Comparison of ENCODE assay signal across 8 cellular contexts in the genomic region with DNA sequence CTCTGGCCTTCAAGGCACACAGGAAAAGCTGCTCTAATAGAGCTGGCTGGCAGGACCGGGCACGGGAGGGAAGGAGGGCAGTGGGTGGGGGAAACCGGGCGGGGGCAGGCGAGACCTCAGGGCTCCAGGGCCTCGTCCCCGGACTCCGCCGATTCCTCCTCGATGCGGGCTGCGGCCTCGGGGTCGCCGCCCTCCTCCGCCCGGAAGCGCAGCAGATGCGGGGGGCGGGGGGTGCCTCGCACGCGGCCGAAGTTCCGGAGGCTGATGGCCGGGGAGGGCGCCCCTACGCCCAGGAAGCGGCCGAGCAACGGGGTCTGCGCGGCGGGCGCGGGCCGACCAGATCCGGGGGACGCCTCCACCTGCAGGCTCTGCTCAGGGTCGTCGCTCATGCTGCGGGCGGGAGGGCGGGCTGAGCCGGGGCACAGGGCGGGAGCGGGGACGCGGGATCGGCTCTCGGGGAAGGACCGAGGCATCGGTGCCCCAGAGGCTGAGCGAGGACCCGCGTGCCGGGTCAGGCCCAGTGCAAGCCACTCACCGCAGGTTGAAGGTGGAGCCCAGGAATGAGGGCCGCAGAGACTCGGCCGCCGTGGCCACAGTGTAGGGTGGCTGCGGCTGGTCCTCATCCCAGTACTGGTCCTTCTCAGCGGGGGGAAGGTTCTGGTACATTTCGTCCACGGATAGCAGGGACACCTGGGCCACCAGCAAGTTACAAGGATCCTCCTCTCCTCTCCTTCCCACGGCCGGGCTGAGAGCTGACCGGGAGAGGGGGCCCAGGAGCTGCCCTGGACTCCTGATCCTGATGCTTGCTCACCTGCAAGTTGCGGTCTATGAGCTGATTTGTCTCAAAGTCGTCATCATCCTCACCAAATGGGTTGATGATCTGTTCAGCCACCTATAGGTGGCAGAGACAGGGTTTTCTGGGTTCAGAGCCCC. TPM values are rescaled to one million over a fixed set of nuclear protein-coding genes. Genes with fewer than 3 reads are reported as not detected.
DNase-seq lines count a peak whose midpoint lies in the region; ATAC-seq and TF ChIP-seq lines count a peak whose summit lies in the region.

No MANE protein-coding gene starts in this region.

- H3K4me1 ChIP-seq in ES-I3 (ENCODE audit: insufficient read depth, low read length) (peaks cover 21% of the 10 kb centered on the region), mucosa of stomach (ENCODE audit: control insufficient read depth, insufficient read depth, low read length) (peaks cover 24% of the 10 kb centered on the region)

- intact Hi-C loops in dorsolateral prefrontal cortex (cut with DNase I): loop anchor here in 1 of 2 donors (5.0 kb wide), 1 partner anchor 38 kb away; no protein-coding TSS in a partner anchor

- peak; percentile 52 for DNase-seq in NCI-H69 (lab: John Stamatoyannopoulos, UW)
- DNase-seq in dorsolateral prefrontal cortex: peak in 1 of 10 donors; percentile 62
- DNase-seq in NCI-H82 (lab: John Stamatoyannopoulos, UW): no peak
- no peak for DNase-seq in LoVo (ENCODE audit: low spot score)
- DNase-seq in HEK293T (ENCODE audit: extremely low spot score): no peak

- CTCF ChIA-PET in HEK293T (lab: Yijun Ruan, JAX): no interaction called here

- H3K9ac ChIP-seq in ES-I3 (ENCODE audit: low read depth, low read length): peak overlapping the region; percentile 58
- H3K9ac ChIP-seq in mucosa of stomach (ENCODE audit: low read length): peak overlapping the region; percentile 58

- H3K4me3 ChIP-seq in dorsolateral prefrontal cortex (peak overlapping the region; percentile 36 to 74 (median 61)), mucosa of stomach (ENCODE audit: low read length) (no peak overlapping the region)

- H3K27ac ChIP-seq in dorsolateral prefrontal cortex: peak overlapping the region in 13 of 59 donors; percentile 30 to 75 (median 49)

- H3K9me3 ChIP-seq in ES-I3 (ENCODE audit: control insufficient read depth, insufficient read depth, low read length) (no peaks in the 10 kb centered on the region), mucosa of stomach (ENCODE audit: control insufficient read depth, low read length) (no peaks in the 10 kb centered on the region)

- peak in 3 of 56 donors; percentile 4 to 21 (median 5) for TF ChIP-seq CTCF in dorsolateral prefrontal cortex (IDR thresholded peaks at IDR 0.05 in 54 of 56, conservative IDR thresholded peaks at IDR 0.05 in 2 of 56; ENCODE audit: low read depth in 1 of 56, partially characterized antibody in 56 of 56)

- H3K36me3 ChIP-seq in ES-I3 (ENCODE audit: insufficient read depth, low read length) (no peaks in the 10 kb centered on the region; the same call in 1 of the 2 replicates), mucosa of stomach (ENCODE audit: control insufficient read depth, insufficient read depth, low read length) (no peaks in the 10 kb centered on the region)

- ATAC-seq in GM21423 (IDR thresholded peaks at IDR 0.05; ENCODE audit: unreplicated experiment): no peak

- no peaks in the 10 kb centered on the region for H3K27me3 ChIP-seq in dorsolateral prefrontal cortex
- peaks cover 3% of the 10 kb centered on the region for H3K27me3 ChIP-seq in mucosa of stomach (ENCODE audit: control insufficient read depth, insufficient read depth, low read length)

- POLR2A ChIA-PET in HEK293T (lab: Yijun Ruan, JAX): interaction anchor here (1.1 to 6.3 kb wide), 5 partner anchors 9 to 227 kb away, joined by 3 to 52 read pairs (median 7); a partner anchor contains a TSS

TF ChIP-seq in HEK293T, 16 proteins besides CTCF, POLR2A, EP300 and RAD21:
- TF ChIP-seq, protein P1, sequence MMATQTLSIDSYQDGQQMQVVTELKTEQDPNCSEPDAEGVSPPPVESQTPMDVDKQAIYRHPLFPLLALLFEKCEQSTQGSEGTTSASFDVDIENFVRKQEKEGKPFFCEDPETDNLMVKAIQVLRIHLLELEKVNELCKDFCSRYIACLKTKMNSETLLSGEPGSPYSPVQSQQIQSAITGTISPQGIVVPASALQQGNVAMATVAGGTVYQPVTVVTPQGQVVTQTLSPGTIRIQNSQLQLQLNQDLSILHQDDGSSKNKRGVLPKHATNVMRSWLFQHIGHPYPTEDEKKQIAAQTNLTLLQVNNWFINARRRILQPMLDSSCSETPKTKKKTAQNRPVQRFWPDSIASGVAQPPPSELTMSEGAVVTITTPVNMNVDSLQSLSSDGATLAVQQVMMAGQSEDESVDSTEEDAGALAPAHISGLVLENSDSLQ (IDR thresholded peaks at IDR 0.05): no peak
- TF ChIP-seq FOXM1 (IDR thresholded peaks at IDR 0.05; ENCODE audit: borderline replicate concordance): no peak
- TF ChIP-seq BHLHE40 (IDR thresholded peaks at IDR 0.05; ENCODE audit: borderline replicate concordance): no peak
- no peak for TF ChIP-seq HDGF (IDR thresholded peaks at IDR 0.05; ENCODE audit: borderline replicate concordance)
- no peak for TF ChIP-seq NFRKB (IDR thresholded peaks at IDR 0.05)
- TF ChIP-seq FOXA1 (IDR thresholded peaks at IDR 0.05): no peak
- no peak for TF ChIP-seq SUZ12 (IDR thresholded peaks at IDR 0.05)
- no peak for TF ChIP-seq L3MBTL2 (conservative IDR thresholded peaks at IDR 0.05)
- TF ChIP-seq SP1 (IDR thresholded peaks at IDR 0.05): no peak
- no peak for TF ChIP-seq ZNF384 (IDR thresholded peaks at IDR 0.05)
- no peak for TF ChIP-seq FOXK2 (IDR thresholded peaks at IDR 0.05)
- no peak for TF ChIP-seq ELF4 (IDR thresholded peaks at IDR 0.05)

RNA-seq across cellular contexts. Expression of a gene that starts 3.6 kb away (rescaled TPM):
- total RNA-seq in dorsolateral prefrontal cortex: 1 to 10 TPM in 65 of 120 experiments, under 1 TPM in 51, not detected in 4; 0.23 to 2.6 (median 1.1) TPM

RNA-seq across cellular contexts. Expression of a gene that starts 9.0 kb away (rescaled TPM):
- 100 to 1,000 TPM; 313 to 628 (median 452) TPM for total RNA-seq in dorsolateral prefrontal cortex

RNA-seq across cellular contexts. Expression of a gene that starts 15.8 kb away (rescaled TPM):
- 10 to 100 TPM in 72 of 120 experiments, 1 to 10 TPM in 48; 3.7 to 23.1 (median 11.1) TPM for total RNA-seq in dorsolateral prefrontal cortex

RNA-seq across cellular contexts. Expression of a gene that starts 22.8 kb away (rescaled TPM):
- total RNA-seq in dorsolateral prefrontal cortex: under 1 TPM in 1 of 120 experiments, not detected in 119; 0.79 TPM

RNA-seq across cellular contexts. Expression of a gene that starts 24.0 kb away (rescaled TPM):
- total RNA-seq in dorsolateral prefrontal cortex: 10 to 100 TPM in 12 of 120 experiments, 1 to 10 TPM in 108; 2.3 to 14.1 (median 6.4) TPM
